8 cellular contexts compared by ENCODE assay signal in genomic region chr9:137255448-137256114, GRCh38. TPM values are rescaled to one million over a fixed set of nuclear protein-coding genes. Genes with fewer than 3 reads are reported as not detected.
DNase-seq lines count a peak whose midpoint lies in the region; ATAC-seq, FAIRE-seq and TF ChIP-seq lines count a peak whose summit lies in the region.

No MANE protein-coding gene starts in this region.

- H3K9me3 Mint-ChIP-seq in astrocyte (ENCODE audit: unreplicated experiment), result no peaks in the 10 kb centered on the region
- H3K9me3 Mint-ChIP-seq in stimulated activated naive CD8-positive, alpha-beta T cell treated with anti-CD3 and anti-CD28 coated beads, Interleukin-15, Interleukin-2, amounts not matched to agents 100 ng/mL and 50 ng/mL, for 24 hours, result no peaks in the 10 kb centered on the region

- H4K20me1 ChIP-seq in KMS-11 (ENCODE audit: insufficient read depth) (no peaks in the 10 kb centered on the region), astrocyte (ENCODE audit: insufficient read depth, low read length) (peaks cover 23% of the 10 kb centered on the region), keratinocyte (ENCODE audit: control insufficient read depth, extremely low read depth, insufficient read depth, low read length) (no peaks in the 10 kb centered on the region)

- FAIRE-seq in astrocyte (lab: Jason Lieb, UNC) (no peak), keratinocyte (lab: Jason Lieb, UNC) (no peak)

- ATAC-seq in GM19043 (IDR thresholded peaks at IDR 0.05; ENCODE audit: low read depth, unreplicated experiment) (peak; percentile 5), GM18517 (IDR thresholded peaks at IDR 0.05; ENCODE audit: unreplicated experiment) (no peak)

- H3K4me1 ChIP-seq in BE2C (peaks cover 4% of the 10 kb centered on the region), KMS-11 (ENCODE audit: low read depth, poor library complexity, severe bottlenecking) (peaks cover 17% of the 10 kb centered on the region), astrocyte (ENCODE audit: insufficient read depth, low read length) (peaks cover 22% of the 10 kb centered on the region), keratinocyte (ENCODE audit: control insufficient read depth, extremely low read depth, insufficient read depth, low read length) (peaks cover 15% of the 10 kb centered on the region)

- dilution Hi-C loops in keratinocyte (cut with MboI; ENCODE audit: extremely low pct_ligation_motif_present, low sequenced_read_pairs), result no loop called here

- CTCF ChIA-PET in GM10248 (lab: Yijun Ruan, JAX), result interaction anchor here (0.9 to 2.3 kb wide), 9 partner anchors 10 to 168 kb away, joined by 3 to 13 read pairs (median 4); partner anchors contain the start of genes ANAPC2, EXD3, NOXA1 and NRARP

- no peaks in the 10 kb centered on the region for H3K9me1 ChIP-seq in keratinocyte (ENCODE audit: control insufficient read depth, extremely low read depth, insufficient read depth, low read length)

- H3K27me3 Mint-ChIP-seq in astrocyte (ENCODE audit: low read depth, unreplicated experiment), result peaks cover 2% of the 10 kb centered on the region
- no peaks in the 10 kb centered on the region for H3K27me3 Mint-ChIP-seq in stimulated activated naive CD8-positive, alpha-beta T cell treated with anti-CD3 and anti-CD28 coated beads, Interleukin-15, Interleukin-2, amounts not matched to agents 100 ng/mL and 50 ng/mL, for 24 hours

- no peak overlapping the region for H3K27ac Mint-ChIP-seq in astrocyte (ENCODE audit: unreplicated experiment)
- H3K27ac Mint-ChIP-seq in stimulated activated naive CD8-positive, alpha-beta T cell treated with anti-CD3 and anti-CD28 coated beads, Interleukin-15, Interleukin-2, amounts not matched to agents 100 ng/mL and 50 ng/mL, for 24 hours, result peak overlapping the region; percentile 61

- H3K4me2 ChIP-seq in KMS-11 (peak overlapping the region; percentile 74), astrocyte (ENCODE audit: low read length) (peak overlapping the region; percentile 99), keratinocyte (ENCODE audit: control insufficient read depth, extremely low read depth, insufficient read depth, low read depth, low read length) (peak overlapping the region; percentile 91)

- H3K9me3 ChIP-seq in BE2C (no peaks in the 10 kb centered on the region), astrocyte (ENCODE audit: insufficient read depth, low read depth, low read length) (no peaks in the 10 kb centered on the region), keratinocyte (ENCODE audit: control insufficient read depth, low read depth, low read length) (no peaks in the 10 kb centered on the region)

- TF ChIP-seq CTCF in BE2C (IDR thresholded peaks at IDR 0.05; ENCODE audit: low read depth, low read length) (no peak), KMS-11 (conservative IDR thresholded peaks at IDR 0.05; ENCODE audit: low read depth, low read length) (no peak), astrocyte (IDR thresholded peaks at IDR 0.05; ENCODE audit: insufficient read depth, low read depth, low read length) (no peak), keratinocyte (optimal IDR thresholded peaks at IDR 0.05 in 1 of 3, IDR thresholded peaks at IDR 0.05 in 1 of 3, conservative IDR thresholded peaks at IDR 0.05 in 1 of 3; ENCODE audit: extremely low read depth in 1 of 3, insufficient read depth in 2 of 3, low read length in 3 of 3) (no peak), GM10248 (IDR thresholded peaks at IDR 0.05; ENCODE audit: control extremely low read depth, extremely low read depth, low read depth, missing control alignments) (no peak)

- peaks cover 19% of the 10 kb centered on the region for H3K36me3 ChIP-seq in BE2C
- no peaks in the 10 kb centered on the region for H3K36me3 ChIP-seq in KMS-11 (ENCODE audit: insufficient read depth)
- peaks cover 4% of the 10 kb centered on the region for H3K36me3 ChIP-seq in astrocyte (ENCODE audit: insufficient read depth, low read length)
- peaks cover 8 to 22% of the 10 kb centered on the region in 2 experiments for H3K36me3 ChIP-seq in keratinocyte (ENCODE audit: control insufficient read depth in 2 of 2, extremely low read depth in 1 of 2, insufficient read depth in 2 of 2, low read length in 2 of 2)

- peak overlapping the region; percentile 71 for H3K9ac ChIP-seq in KMS-11
- H3K9ac ChIP-seq in astrocyte (ENCODE audit: low read length), result peak overlapping the region; percentile 88
- peak overlapping the region; percentile 83 for H3K9ac ChIP-seq in keratinocyte (ENCODE audit: control insufficient read depth, extremely low read depth, insufficient read depth, low read length)

- H3K4me3 Mint-ChIP-seq in astrocyte (ENCODE audit: unreplicated experiment), result peak overlapping the region; percentile 90
- peak overlapping the region; percentile 86 for H3K4me3 Mint-ChIP-seq in stimulated activated naive CD8-positive, alpha-beta T cell treated with anti-CD3 and anti-CD28 coated beads, Interleukin-15, Interleukin-2, amounts not matched to agents 100 ng/mL and 50 ng/mL, for 24 hours

- peak overlapping the region; percentile 78 for H2AFZ ChIP-seq in KMS-11 (ENCODE audit: low read depth)
- H2AFZ ChIP-seq in astrocyte (ENCODE audit: low read depth, low read length), result peak overlapping the region; percentile 56
- peak overlapping the region; percentile 53 for H2AFZ ChIP-seq in keratinocyte (ENCODE audit: control insufficient read depth, low read length)

- no peak for DNase-seq in BE2C
- no peak for DNase-seq in astrocyte (ENCODE audit: low read depth)
- DNase-seq in keratinocyte (ENCODE audit: low read depth, low spot score), result no peak
- DNase-seq in GM10248 (ENCODE audit: extremely low spot score), result no peak

- no peaks in the 10 kb centered on the region for H3K27me3 ChIP-seq in BE2C
- H3K27me3 ChIP-seq in KMS-11 (ENCODE audit: insufficient read depth, low read depth), result no peaks in the 10 kb centered on the region
- H3K27me3 ChIP-seq in astrocyte (ENCODE audit: insufficient read depth, low read length), result no peaks in the 10 kb centered on the region
- no peaks in the 10 kb centered on the region for H3K27me3 ChIP-seq in keratinocyte (ENCODE audit: control insufficient read depth, extremely low read depth, insufficient read depth, low read length)

- H3K27ac ChIP-seq in KMS-11 (peak overlapping the region; percentile 65), astrocyte (ENCODE audit: low read depth, low read length) (peak overlapping the region; percentile 50), keratinocyte (ENCODE audit: control insufficient read depth, insufficient read depth, low read length) (peak overlapping the region; percentile 58)

- POLR2A ChIA-PET in GM10248 (lab: Yijun Ruan, JAX), result interaction anchor here (1.0 to 7.2 kb wide), 2 partner anchors 13 to 61 kb away, joined by 3 to 124 read pairs; partner anchors contain the start of gene TUBB4B

- H3K79me2 ChIP-seq in KMS-11 (ENCODE audit: insufficient read depth, low read depth) (peaks cover 15% of the 10 kb centered on the region), astrocyte (ENCODE audit: insufficient read depth, low read length) (peaks cover 37% of the 10 kb centered on the region), keratinocyte (ENCODE audit: control insufficient read depth, insufficient read depth, low read length) (peaks cover 26% of the 10 kb centered on the region)

- no peaks in the 10 kb centered on the region for H3K36me3 Mint-ChIP-seq in astrocyte (ENCODE audit: low read depth, unreplicated experiment)
- peaks cover 8% of the 10 kb centered on the region for H3K36me3 Mint-ChIP-seq in stimulated activated naive CD8-positive, alpha-beta T cell treated with anti-CD3 and anti-CD28 coated beads, Interleukin-15, Interleukin-2, amounts not matched to agents 100 ng/mL and 50 ng/mL, for 24 hours (ENCODE audit: low read depth)

- peak overlapping the region; percentile 93 for H3K4me3 ChIP-seq in BE2C (ENCODE audit: low read depth, low read length)
- no peak overlapping the region for H3K4me3 ChIP-seq in KMS-11 (IDR thresholded peaks at IDR 0.05; ENCODE audit: insufficient read depth, low read depth, low read length)
- peak overlapping the region; percentile 97 for H3K4me3 ChIP-seq in astrocyte (ENCODE audit: insufficient read depth, low read depth, low read length)
- H3K4me3 ChIP-seq in keratinocyte (ENCODE audit: control insufficient read depth in 2 of 3, extremely low read depth in 1 of 3, insufficient read depth in 2 of 3, low read depth in 1 of 3, low read length in 3 of 3), result peak overlapping the region; percentile 70 to 97 (median 84)

- H3K4me1 Mint-ChIP-seq in astrocyte (ENCODE audit: low read depth, unreplicated experiment), result peaks cover 4% of the 10 kb centered on the region
- peaks cover 17% of the 10 kb centered on the region for H3K4me1 Mint-ChIP-seq in stimulated activated naive CD8-positive, alpha-beta T cell treated with anti-CD3 and anti-CD28 coated beads, Interleukin-15, Interleukin-2, amounts not matched to agents 100 ng/mL and 50 ng/mL, for 24 hours (ENCODE audit: low read depth)

RNA-seq across cellular contexts. Expression of gene NELFB, which starts 0.5 kb away (rescaled TPM):
- polyA plus RNA-seq in BE2C (2012; ENCODE audit: insufficient read depth, insufficient read length, low read depth), result 204 TPM
- total RNA-seq in astrocyte, result 45.8 and 48.9 TPM in 2 replicates
- polyA plus RNA-seq in keratinocyte, result 25.1 to 40.2 TPM (median 35.0 TPM) in 3 replicates
- polyA plus RNA-seq in keratinocyte (2011; ENCODE audit: low read depth), result 11.6 TPM
- polyA plus RNA-seq in keratinocyte (2011; cell fraction: cytosol; rRNA removed), result 29.8 and 55.0 TPM in 2 replicates
- 36.6 and 50.0 TPM in 2 replicates for polyA plus RNA-seq in keratinocyte (2011; cell fraction: nucleus; rRNA removed)
- polyA plus RNA-seq in keratinocyte (2012; ENCODE audit: low replicate concordance), result 40.6 and 53.2 TPM in 2 replicates
- 35.7 to 44.2 TPM (median 43.6 TPM) in 3 replicates for polyA minus RNA-seq in keratinocyte
- polyA minus RNA-seq in keratinocyte (2011; cell fraction: cytosol; rRNA and poly(A)+ RNA removed), result 75.4 TPM
- polyA minus RNA-seq in keratinocyte (2011; cell fraction: nucleus; rRNA and poly(A)+ RNA removed), result 33.1 and 37.6 TPM in 2 replicates

RNA-seq across cellular contexts. Expression of gene STPG3, which starts 4.5 kb away (rescaled TPM):
- polyA plus RNA-seq in BE2C (2012; ENCODE audit: insufficient read depth, insufficient read length, low read depth), result not detected
- not detected in 2 replicates for total RNA-seq in astrocyte
- polyA plus RNA-seq in keratinocyte, result not detected in 3 replicates
- not detected for polyA plus RNA-seq in keratinocyte (2011; ENCODE audit: low read depth)
- polyA plus RNA-seq in keratinocyte (2011; cell fraction: cytosol; rRNA removed), result not detected in 2 replicates
- polyA plus RNA-seq in keratinocyte (2011; cell fraction: nucleus; rRNA removed), result not detected in 2 replicates
- polyA plus RNA-seq in keratinocyte (2012; ENCODE audit: low replicate concordance), result not detected in 2 replicates
- not detected in 3 replicates for polyA minus RNA-seq in keratinocyte
- not detected for polyA minus RNA-seq in keratinocyte (2011; cell fraction: cytosol; rRNA and poly(A)+ RNA removed)
- not detected in 2 replicates for polyA minus RNA-seq in keratinocyte (2011; cell fraction: nucleus; rRNA and poly(A)+ RNA removed)

RNA-seq across cellular contexts. Expression of gene TUBB4B, which starts 14.5 kb away (rescaled TPM):
- 604 TPM for polyA plus RNA-seq in BE2C (2012; ENCODE audit: insufficient read depth, insufficient read length, low read depth)
- total RNA-seq in astrocyte, result 188 and 218 TPM in 2 replicates
- 390 to 693 TPM (median 440 TPM) in 3 replicates for polyA plus RNA-seq in keratinocyte
- 64.2 TPM for polyA plus RNA-seq in keratinocyte (2011; ENCODE audit: low read depth)
- 328 and 496 TPM in 2 replicates for polyA plus RNA-seq in keratinocyte (2011; cell fraction: cytosol; rRNA removed)
- polyA plus RNA-seq in keratinocyte (2011; cell fraction: nucleus; rRNA removed), result 336 and 469 TPM in 2 replicates
- 276 and 744 TPM in 2 replicates for polyA plus RNA-seq in keratinocyte (2012; ENCODE audit: low replicate concordance)
- polyA minus RNA-seq in keratinocyte, result 387 to 836 TPM (median 396 TPM) in 3 replicates
- 512 TPM for polyA minus RNA-seq in keratinocyte (2011; cell fraction: cytosol; rRNA and poly(A)+ RNA removed)
- 252 and 259 TPM in 2 replicates for polyA minus RNA-seq in keratinocyte (2011; cell fraction: nucleus; rRNA and poly(A)+ RNA removed)

RNA-seq across cellular contexts. Expression of gene TOR4A, which starts 21.9 kb away (rescaled TPM):
- 9.9 TPM for polyA plus RNA-seq in BE2C (2012; ENCODE audit: insufficient read depth, insufficient read length, low read depth)
- total RNA-seq in astrocyte, result 10.8 and 11.8 TPM in 2 replicates
- polyA plus RNA-seq in keratinocyte, result 5.8 to 9.8 TPM (median 7.8 TPM) in 3 replicates
- polyA plus RNA-seq in keratinocyte (2011; ENCODE audit: low read depth), result 1.6 TPM
- 3.7 and 9.2 TPM in 2 replicates for polyA plus RNA-seq in keratinocyte (2011; cell fraction: cytosol; rRNA removed)
- polyA plus RNA-seq in keratinocyte (2011; cell fraction: nucleus; rRNA removed), result 10.6 and 18.7 TPM in 2 replicates
- polyA plus RNA-seq in keratinocyte (2012; ENCODE audit: low replicate concordance), result 7.0 and 11.9 TPM in 2 replicates
- polyA minus RNA-seq in keratinocyte, result 5.8 to 11.4 TPM (median 7.4 TPM) in 3 replicates
- polyA minus RNA-seq in keratinocyte (2011; cell fraction: cytosol; rRNA and poly(A)+ RNA removed), result 36.6 TPM
- polyA minus RNA-seq in keratinocyte (2011; cell fraction: nucleus; rRNA and poly(A)+ RNA removed), result 25.4 and 32.9 TPM in 2 replicates

RNA-seq across cellular contexts. Expression of gene SLC34A3, which starts 24.9 kb away (rescaled TPM):
- polyA plus RNA-seq in BE2C (2012; ENCODE audit: insufficient read depth, insufficient read length, low read depth), result 0.54 TPM
- total RNA-seq in astrocyte, result 0.09 TPM in 1 of 2 replicates, not detected in the other
- polyA plus RNA-seq in keratinocyte, result 0.03 TPM in 1 of 3 replicates, not detected in the others
- polyA plus RNA-seq in keratinocyte (2011; ENCODE audit: low read depth), result not detected
- polyA plus RNA-seq in keratinocyte (2011; cell fraction: cytosol; rRNA removed), result not detected in 2 replicates
- polyA plus RNA-seq in keratinocyte (2011; cell fraction: nucleus; rRNA removed), result 0.05 TPM in 1 of 2 replicates, not detected in the other
- 0.21 TPM in 1 of 2 replicates, not detected in the other for polyA plus RNA-seq in keratinocyte (2012; ENCODE audit: low replicate concordance)
- polyA minus RNA-seq in keratinocyte, result not detected in 3 replicates
- polyA minus RNA-seq in keratinocyte (2011; cell fraction: cytosol; rRNA and poly(A)+ RNA removed), result not detected
- not detected in 2 replicates for polyA minus RNA-seq in keratinocyte (2011; cell fraction: nucleus; rRNA and poly(A)+ RNA removed)
